Comparison of ENCODE assay signal across 17 cellular contexts in the genomic region with DNA sequence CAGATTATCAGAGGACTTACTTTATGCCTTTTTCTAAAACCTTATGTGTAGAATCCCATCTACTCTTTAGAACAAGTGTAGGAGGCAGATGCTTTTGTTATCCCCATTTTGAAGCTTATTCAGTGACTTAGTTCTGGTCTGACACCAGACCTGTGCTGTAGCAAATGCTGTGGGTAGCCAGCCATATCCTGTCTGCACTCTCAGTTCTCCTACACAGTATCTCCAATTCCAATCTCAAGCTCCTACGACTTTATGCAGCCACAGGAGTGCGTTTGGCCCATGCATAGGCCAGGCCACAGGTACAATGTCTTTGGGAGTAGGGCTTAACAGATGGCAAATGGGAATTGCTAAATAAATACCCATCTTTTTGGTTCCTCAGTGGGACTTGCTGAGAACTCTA.
DNase-seq lines count a peak whose midpoint lies in the region; ATAC-seq and TF ChIP-seq lines count a peak whose summit lies in the region.
"Had no signal": no experiment of that assay in that cellular context is flagged by ENCODE, and none has a peak within 500 bp of the region (broad histone marks: within the 10 kb centered on the region; RNA-seq: fewer than 3 reads in every experiment).

No MANE protein-coding gene starts in this region.

- CTCF ChIA-PET in HEK293T (lab: Yijun Ruan, JAX): no interaction called here

- no peak for TF ChIP-seq CTCF in GM10266 (IDR thresholded peaks at IDR 0.05; ENCODE audit: control insufficient read depth, insufficient read depth, low read depth, missing control alignments)

- H3K27ac Mint-ChIP-seq in activated T-helper 1 cell treated with anti-CD3 and anti-CD28 coated beads, Interleukin-12 subunit alpha, Interleukin-12 subunit beta, Interleukin-2, Interleukin-4 antibody, amounts not matched to agents 30 ng/mL and 10 ng/mL and 1 ng/mL, durations not matched to agents 14 hours and 24 hours and 36 hours: no peak overlapping the region
- H3K27ac Mint-ChIP-seq: activated T-cell treated with anti-CD3 and anti-CD28 coated beads, Interleukin-2, amount 50 U/mL, for 24 hours; CD8-positive, alpha-beta T cell had no signal

- DNase-seq in GM10266 (ENCODE audit: extremely low spot score) (peak; percentile 14), NCI-H82 (lab: John Stamatoyannopoulos, UW) (no peak), HAP-1 (ENCODE audit: low spot score in 2 of 2) (no peak), HEK293T (ENCODE audit: extremely low spot score) (no peak)
- no peak for DNase-seq in activated T-helper 1 cell treated with anti-CD3 and anti-CD28 coated beads, Interleukin-12 subunit alpha, Interleukin-12 subunit beta, Interleukin-2, Interleukin-4 antibody, amounts not matched to agents 30 ng/mL and 10 ng/mL and 1 ng/mL, durations not matched to agents 14 hours and 24 hours and 36 hours (ENCODE audit: low spot score)
- DNase-seq: activated CD4-positive, alpha-beta T cell treated with anti-CD3 and anti-CD28 coated beads, Interleukin-2, amount 50 U/mL, for 1 hour; activated T-cell treated with anti-CD3 and anti-CD28 coated beads, Interleukin-2, amount 50 U/mL, for 24 hours; CD8-positive, alpha-beta T cell; effector memory CD4-positive, alpha-beta T cell; NCI-H1436 treated with DMSO at 0.1 percent for 48 hours; NCI-H446; uterus had no signal

- H3K4me3 ChIP-seq in HAP-1: no peak overlapping the region
- H3K4me3 ChIP-seq: cardiac muscle cell, uterus had no signal

- POLR2A ChIA-PET in HEK293T (lab: Yijun Ruan, JAX): no interaction called here

- no peaks in the 10 kb centered on the region for H3K36me3 Mint-ChIP-seq in activated T-helper 1 cell treated with anti-CD3 and anti-CD28 coated beads, Interleukin-12 subunit alpha, Interleukin-12 subunit beta, Interleukin-2, Interleukin-4 antibody, amounts not matched to agents 30 ng/mL and 10 ng/mL and 1 ng/mL, durations not matched to agents 14 hours and 24 hours and 36 hours (ENCODE audit: low read depth)
- H3K36me3 Mint-ChIP-seq: CD8-positive, alpha-beta T cell had no signal

- H3K9me3 Mint-ChIP-seq in activated T-helper 1 cell treated with anti-CD3 and anti-CD28 coated beads, Interleukin-12 subunit alpha, Interleukin-12 subunit beta, Interleukin-2, Interleukin-4 antibody, amounts not matched to agents 30 ng/mL and 10 ng/mL and 1 ng/mL, durations not matched to agents 14 hours and 24 hours and 36 hours: no peaks in the 10 kb centered on the region
- H3K9me3 Mint-ChIP-seq: activated T-cell treated with anti-CD3 and anti-CD28 coated beads, Interleukin-2, amount 50 U/mL, for 24 hours; CD8-positive, alpha-beta T cell had no signal

- in situ Hi-C loops in HAP-1 (cut with MboI; ENCODE audit: low sequenced_read_pairs): no loop called here

- intact Hi-C loops in activated T-helper 1 cell treated with anti-CD3 and anti-CD28 coated beads, Interleukin-12 subunit alpha, Interleukin-12 subunit beta, Interleukin-2, Interleukin-4 antibody, amounts not matched to agents 30 ng/mL and 10 ng/mL and 1 ng/mL, durations not matched to agents 14 hours and 24 hours and 36 hours (cut with micrococcal nuclease): no loop called here

- no peaks in the 10 kb centered on the region for H3K27me3 Mint-ChIP-seq in activated T-helper 1 cell treated with anti-CD3 and anti-CD28 coated beads, Interleukin-12 subunit alpha, Interleukin-12 subunit beta, Interleukin-2, Interleukin-4 antibody, amounts not matched to agents 30 ng/mL and 10 ng/mL and 1 ng/mL, durations not matched to agents 14 hours and 24 hours and 36 hours (ENCODE audit: insufficient read depth)
- H3K27me3 Mint-ChIP-seq: activated T-cell treated with anti-CD3 and anti-CD28 coated beads, Interleukin-2, amount 50 U/mL, for 24 hours had no signal

- H3K36me3 ChIP-seq in HAP-1 (replicated peaks): no peaks in the 10 kb centered on the region
- H3K36me3 ChIP-seq: cardiac muscle cell, uterus had no signal

- no peaks in the 10 kb centered on the region for H3K9me3 ChIP-seq in HAP-1
- H3K9me3 ChIP-seq: uterus had no signal

- H3K27me3 ChIP-seq in HAP-1 (ENCODE audit: low read depth): no peaks in the 10 kb centered on the region; the same call in 1 of the 2 replicates
- H3K27me3 ChIP-seq: cardiac muscle cell, uterus had no signal

- no peak overlapping the region for H3K4me3 Mint-ChIP-seq in activated T-helper 1 cell treated with anti-CD3 and anti-CD28 coated beads, Interleukin-12 subunit alpha, Interleukin-12 subunit beta, Interleukin-2, Interleukin-4 antibody, amounts not matched to agents 30 ng/mL and 10 ng/mL and 1 ng/mL, durations not matched to agents 14 hours and 24 hours and 36 hours
- H3K4me3 Mint-ChIP-seq: activated T-cell treated with anti-CD3 and anti-CD28 coated beads, Interleukin-2, amount 50 U/mL, for 24 hours; CD8-positive, alpha-beta T cell; neural crest cell had no signal

- ATAC-seq in GM19395 (IDR thresholded peaks at IDR 0.05; ENCODE audit: unreplicated experiment) (peak; percentile 79), HG02763 (IDR thresholded peaks at IDR 0.05; ENCODE audit: unreplicated experiment) (peak; percentile 58), HG03575 (IDR thresholded peaks at IDR 0.05; ENCODE audit: extremely low read depth, insufficient number of reproducible peaks, low FRiP score, unreplicated experiment) (peak; percentile 61)
- ATAC-seq: CD8-positive, alpha-beta T cell had no signal

- H3K4me1 Mint-ChIP-seq in activated T-helper 1 cell treated with anti-CD3 and anti-CD28 coated beads, Interleukin-12 subunit alpha, Interleukin-12 subunit beta, Interleukin-2, Interleukin-4 antibody, amounts not matched to agents 30 ng/mL and 10 ng/mL and 1 ng/mL, durations not matched to agents 14 hours and 24 hours and 36 hours (ENCODE audit: low read depth): no peaks in the 10 kb centered on the region

- H3K4me1 ChIP-seq in HAP-1: no peaks in the 10 kb centered on the region
- H3K4me1 ChIP-seq: uterus had no signal

TF ChIP-seq in HEK293T, 16 proteins besides CTCF, POLR2A, EP300 and RAD21:
- no peak for TF ChIP-seq BHLHE40 (IDR thresholded peaks at IDR 0.05; ENCODE audit: borderline replicate concordance)
- TF ChIP-seq ZNF384 (IDR thresholded peaks at IDR 0.05): no peak
- no peak for TF ChIP-seq FOXA1 (IDR thresholded peaks at IDR 0.05)
